1 cellular context compared by ENCODE assay signal in the genomic region with DNA sequence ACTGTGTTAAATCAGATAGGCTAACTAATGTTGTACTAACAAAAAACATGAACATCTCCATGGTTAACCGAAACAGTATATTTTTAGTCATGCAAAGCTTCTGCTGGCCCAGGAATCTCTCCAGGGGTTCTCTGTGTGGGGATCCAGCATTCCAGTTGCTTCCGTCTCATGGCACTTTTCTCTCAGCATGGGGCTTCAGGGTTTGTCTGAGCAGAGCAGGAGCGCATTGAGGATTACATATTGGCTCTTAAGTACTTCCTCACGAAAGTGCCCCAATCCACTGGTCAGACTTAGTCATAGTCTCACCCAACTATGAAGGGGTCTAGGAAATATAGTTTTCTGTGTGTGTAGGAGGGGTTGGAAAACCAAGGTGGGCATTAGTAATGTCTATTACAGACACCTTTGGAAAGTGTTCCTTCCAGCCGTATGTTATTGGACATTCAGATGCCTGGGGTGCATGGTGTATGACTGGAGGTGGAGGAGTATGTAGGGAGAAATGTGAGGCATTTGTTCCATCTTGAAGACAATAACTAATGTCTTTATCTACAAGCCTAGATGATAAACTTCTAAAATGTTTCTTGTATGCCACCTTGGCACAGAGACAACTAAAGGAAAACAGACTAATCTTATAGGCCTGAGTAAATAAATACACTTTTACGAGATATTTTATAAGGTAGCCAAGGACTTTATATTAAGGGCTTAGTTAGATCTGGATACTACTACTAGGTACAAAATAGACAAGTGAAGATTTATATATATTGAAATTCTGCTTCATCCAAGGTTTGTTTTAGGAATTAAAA.
TF ChIP-seq lines count a peak whose summit lies in the region.

No MANE protein-coding gene starts in this region.

TF ChIP-seq in HepG2, 621 proteins besides CTCF, POLR2A, EP300 and RAD21 (continued from another document):
- no peak for TF ChIP-seq ZNF773 (CRISPR knock-in tag; IDR thresholded peaks at IDR 0.05; ENCODE audit: borderline replicate concordance)
- TF ChIP-seq ZNF598 (CRISPR knock-in tag; IDR thresholded peaks at IDR 0.05; ENCODE audit: borderline replicate concordance), result no peak
- TF ChIP-seq ZNF678 (CRISPR knock-in tag; IDR thresholded peaks at IDR 0.05), result no peak
- no peak for TF ChIP-seq IKZF1 (IDR thresholded peaks at IDR 0.05)
- no peak for TF ChIP-seq IRX3 (CRISPR knock-in tag; IDR thresholded peaks at IDR 0.05; ENCODE audit: borderline replicate concordance, low read depth)
- TF ChIP-seq PHB2 (IDR thresholded peaks at IDR 0.05; ENCODE audit: partially characterized antibody), result no peak
- TF ChIP-seq, protein P1, sequence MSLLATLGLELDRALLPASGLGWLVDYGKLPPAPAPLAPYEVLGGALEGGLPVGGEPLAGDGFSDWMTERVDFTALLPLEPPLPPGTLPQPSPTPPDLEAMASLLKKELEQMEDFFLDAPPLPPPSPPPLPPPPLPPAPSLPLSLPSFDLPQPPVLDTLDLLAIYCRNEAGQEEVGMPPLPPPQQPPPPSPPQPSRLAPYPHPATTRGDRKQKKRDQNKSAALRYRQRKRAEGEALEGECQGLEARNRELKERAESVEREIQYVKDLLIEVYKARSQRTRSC (CRISPR knock-in tag; IDR thresholded peaks at IDR 0.05; ENCODE audit: low read depth), result no peak
- no peak for TF ChIP-seq ZNF749 (CRISPR knock-in tag; IDR thresholded peaks at IDR 0.05; ENCODE audit: borderline replicate concordance)
- TF ChIP-seq, protein P2, sequence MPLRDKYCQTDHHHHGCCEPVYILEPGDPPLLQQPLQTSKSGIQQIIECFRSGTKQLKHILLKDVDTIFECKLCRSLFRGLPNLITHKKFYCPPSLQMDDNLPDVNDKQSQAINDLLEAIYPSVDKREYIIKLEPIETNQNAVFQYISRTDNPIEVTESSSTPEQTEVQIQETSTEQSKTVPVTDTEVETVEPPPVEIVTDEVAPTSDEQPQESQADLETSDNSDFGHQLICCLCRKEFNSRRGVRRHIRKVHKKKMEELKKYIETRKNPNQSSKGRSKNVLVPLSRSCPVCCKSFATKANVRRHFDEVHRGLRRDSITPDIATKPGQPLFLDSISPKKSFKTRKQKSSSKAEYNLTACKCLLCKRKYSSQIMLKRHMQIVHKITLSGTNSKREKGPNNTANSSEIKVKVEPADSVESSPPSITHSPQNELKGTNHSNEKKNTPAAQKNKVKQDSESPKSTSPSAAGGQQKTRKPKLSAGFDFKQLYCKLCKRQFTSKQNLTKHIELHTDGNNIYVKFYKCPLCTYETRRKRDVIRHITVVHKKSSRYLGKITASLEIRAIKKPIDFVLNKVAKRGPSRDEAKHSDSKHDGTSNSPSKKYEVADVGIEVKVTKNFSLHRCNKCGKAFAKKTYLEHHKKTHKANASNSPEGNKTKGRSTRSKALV (CRISPR knock-in tag; IDR thresholded peaks at IDR 0.05), result no peak
- TF ChIP-seq, protein P3, sequence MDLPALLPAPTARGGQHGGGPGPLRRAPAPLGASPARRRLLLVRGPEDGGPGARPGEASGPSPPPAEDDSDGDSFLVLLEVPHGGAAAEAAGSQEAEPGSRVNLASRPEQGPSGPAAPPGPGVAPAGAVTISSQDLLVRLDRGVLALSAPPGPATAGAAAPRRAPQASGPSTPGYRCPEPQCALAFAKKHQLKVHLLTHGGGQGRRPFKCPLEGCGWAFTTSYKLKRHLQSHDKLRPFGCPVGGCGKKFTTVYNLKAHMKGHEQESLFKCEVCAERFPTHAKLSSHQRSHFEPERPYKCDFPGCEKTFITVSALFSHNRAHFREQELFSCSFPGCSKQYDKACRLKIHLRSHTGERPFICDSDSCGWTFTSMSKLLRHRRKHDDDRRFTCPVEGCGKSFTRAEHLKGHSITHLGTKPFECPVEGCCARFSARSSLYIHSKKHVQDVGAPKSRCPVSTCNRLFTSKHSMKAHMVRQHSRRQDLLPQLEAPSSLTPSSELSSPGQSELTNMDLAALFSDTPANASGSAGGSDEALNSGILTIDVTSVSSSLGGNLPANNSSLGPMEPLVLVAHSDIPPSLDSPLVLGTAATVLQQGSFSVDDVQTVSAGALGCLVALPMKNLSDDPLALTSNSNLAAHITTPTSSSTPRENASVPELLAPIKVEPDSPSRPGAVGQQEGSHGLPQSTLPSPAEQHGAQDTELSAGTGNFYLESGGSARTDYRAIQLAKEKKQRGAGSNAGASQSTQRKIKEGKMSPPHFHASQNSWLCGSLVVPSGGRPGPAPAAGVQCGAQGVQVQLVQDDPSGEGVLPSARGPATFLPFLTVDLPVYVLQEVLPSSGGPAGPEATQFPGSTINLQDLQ (CRISPR knock-in tag; IDR thresholded peaks at IDR 0.05), result no peak
- no peak for TF ChIP-seq ZNF616 (CRISPR knock-in tag; IDR thresholded peaks at IDR 0.05; ENCODE audit: low read depth)
- TF ChIP-seq ZNF225 (CRISPR knock-in tag; IDR thresholded peaks at IDR 0.05), result no peak
- TF ChIP-seq, protein P4, sequence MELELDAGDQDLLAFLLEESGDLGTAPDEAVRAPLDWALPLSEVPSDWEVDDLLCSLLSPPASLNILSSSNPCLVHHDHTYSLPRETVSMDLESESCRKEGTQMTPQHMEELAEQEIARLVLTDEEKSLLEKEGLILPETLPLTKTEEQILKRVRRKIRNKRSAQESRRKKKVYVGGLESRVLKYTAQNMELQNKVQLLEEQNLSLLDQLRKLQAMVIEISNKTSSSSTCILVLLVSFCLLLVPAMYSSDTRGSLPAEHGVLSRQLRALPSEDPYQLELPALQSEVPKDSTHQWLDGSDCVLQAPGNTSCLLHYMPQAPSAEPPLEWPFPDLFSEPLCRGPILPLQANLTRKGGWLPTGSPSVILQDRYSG (CRISPR knock-in tag; IDR thresholded peaks at IDR 0.05), result no peak
